In the genomic region with DNA sequence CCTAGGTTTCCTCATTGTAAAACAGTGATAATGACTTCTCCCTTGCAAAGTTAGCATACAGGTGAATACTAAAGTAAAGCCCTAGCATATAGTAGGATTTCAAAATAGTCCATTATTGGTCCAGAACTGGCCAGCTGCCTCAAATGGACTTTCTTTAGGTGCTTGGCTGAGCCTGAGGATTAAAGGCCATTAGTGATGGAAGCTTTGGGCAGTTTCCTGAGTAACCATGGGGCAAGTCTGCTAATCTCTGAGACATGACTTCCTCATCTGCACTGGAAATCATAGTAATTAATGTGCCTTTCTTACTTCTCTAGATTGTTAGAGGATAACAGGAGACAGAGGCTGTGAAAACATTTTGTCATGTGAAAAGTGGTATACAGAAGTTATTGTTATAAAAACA, we compare ENCODE assay signal across 19 cellular contexts.
"Had no signal": no experiment of that assay in that cellular context is flagged by ENCODE, and none has a peak within 500 bp of the region (broad histone marks: within the 10 kb centered on the region; RNA-seq: fewer than 3 reads in every experiment).

No MANE protein-coding gene starts in this region.

- DNase-seq: activated B cell treated with CpG ODN at 0.5 μM for 24 hours; activated CD4-positive, alpha-beta T cell treated with anti-CD3 and anti-CD28 coated beads, Interleukin-2, amount 10 ng/mL, durations not matched to agents 7 days and 5 days; activated CD8-positive, alpha-beta memory T cell treated with anti-CD3 and anti-CD28 coated beads, Interleukin-2, amount 50 U/mL, for 48 hours; activated gamma-delta T cell treated with Interleukin-2 at 50 U/mL for 16 hours; activated naive CD8-positive, alpha-beta T cell treated with anti-CD3 and anti-CD28 coated beads for 36 hours; activated T-cell treated with anti-CD3 and anti-CD28 coated beads, Interleukin-2, amount 50 U/mL, for 72 hours; amygdala; dorsolateral prefrontal cortex; naive thymus-derived CD8-positive, alpha-beta T cell; posterior cingulate gyrus; stimulated activated CD4-positive, alpha-beta T cell treated with anti-CD3 and anti-CD28 coated beads, Interleukin-15, amount 100 ng/mL, for 24 hours; stimulated activated CD4-positive, alpha-beta T cell treated with anti-CD3 and anti-CD28 coated beads, Interleukin-4, amount 100 ng/mL, for 1 hour; stimulated activated naive B cell treated with anti-CD40 and anti-IgM and Interleukin-4, amounts not matched to agents 10 μg/mL and 1 μg/mL and 100 μg/mL, for 72 hours; T-helper 2 cell; trophoblast cell had no signal

- H3K4me3 ChIP-seq: breast epithelium, dorsolateral prefrontal cortex, right atrium auricular region, skin epidermis had no signal

- H3K4me1 ChIP-seq: breast epithelium had no signal

- H3K27me3 ChIP-seq: breast epithelium, dorsolateral prefrontal cortex, right atrium auricular region had no signal

- H3K27ac ChIP-seq: breast epithelium, right atrium auricular region had no signal

- H3K36me3 ChIP-seq: breast epithelium had no signal

- FAIRE-seq: islet of Langerhans had no signal

- ATAC-seq: activated T-cell treated with anti-CD3 and anti-CD28 coated beads, Interleukin-2, amount 50 U/mL, for 72 hours; naive thymus-derived CD8-positive, alpha-beta T cell; stimulated activated naive B cell treated with anti-CD40 and anti-IgM and Interleukin-4, amounts not matched to agents 10 μg/mL and 1 μg/mL and 100 μg/mL, for 72 hours had no signal

- H3K9me3 ChIP-seq: breast epithelium, right atrium auricular region had no signal
